ENCODE assay signal across 8 cellular contexts in genomic region chrX:47523713-47524166, GRCh38. TPM values are rescaled to one million over a fixed set of nuclear protein-coding genes. Genes with fewer than 3 reads are reported as not detected.
A peak's percentile ranks its signal among the peaks of the same experiment; 100 is the strongest.
DNase-seq lines count a peak whose midpoint lies in the region; ATAC-seq and TF ChIP-seq lines count a peak whose summit lies in the region.

No MANE protein-coding gene starts in this region.

- no peaks in the 10 kb centered on the region for H3K27me3 Mint-ChIP-seq in activated naive CD4-positive, alpha-beta T cell treated with anti-CD3 and anti-CD28 coated beads for 36 hours (ENCODE audit: low read depth)
- peaks cover 2% of the 10 kb centered on the region for H3K27me3 Mint-ChIP-seq in activated naive CD8-positive, alpha-beta T cell treated with anti-CD3 and anti-CD28 coated beads, Interleukin-2, amount 50 U/mL, for 24 hours

- ATAC-seq in activated naive CD8-positive, alpha-beta T cell treated with anti-CD3 and anti-CD28 coated beads, Interleukin-2, amount 50 U/mL, for 24 hours = no peak
- ATAC-seq in left lobe of liver (peak; percentile 8), HG03159 (IDR thresholded peaks at IDR 0.05; ENCODE audit: unreplicated experiment) (no peak)

- H3K27ac Mint-ChIP-seq in activated naive CD4-positive, alpha-beta T cell treated with anti-CD3 and anti-CD28 coated beads for 36 hours = no peak overlapping the region
- H3K27ac Mint-ChIP-seq in activated naive CD8-positive, alpha-beta T cell treated with anti-CD3 and anti-CD28 coated beads, Interleukin-2, amount 50 U/mL, for 24 hours = no peak overlapping the region

- peak overlapping the region; percentile 51 to 62 for H3K4me3 ChIP-seq in tibial artery

- H3K4me1 Mint-ChIP-seq in activated naive CD4-positive, alpha-beta T cell treated with anti-CD3 and anti-CD28 coated beads for 36 hours (ENCODE audit: low read depth) = no peaks in the 10 kb centered on the region
- H3K4me1 Mint-ChIP-seq in activated naive CD8-positive, alpha-beta T cell treated with anti-CD3 and anti-CD28 coated beads, Interleukin-2, amount 50 U/mL, for 24 hours = no peaks in the 10 kb centered on the region

- H3K27ac ChIP-seq in tibial artery = peak overlapping the region in 1 of 2 donors; percentile 42

- no peaks in the 10 kb centered on the region for H3K9me3 Mint-ChIP-seq in activated naive CD4-positive, alpha-beta T cell treated with anti-CD3 and anti-CD28 coated beads for 36 hours
- no peaks in the 10 kb centered on the region for H3K9me3 Mint-ChIP-seq in activated naive CD8-positive, alpha-beta T cell treated with anti-CD3 and anti-CD28 coated beads, Interleukin-2, amount 50 U/mL, for 24 hours

- CTCF ChIA-PET in activated naive CD4-positive, alpha-beta T cell treated with anti-CD3 and anti-CD28 coated beads for 36 hours (lab: Charles Lee) = interaction anchor here (0.6 to 1.5 kb wide), 10 partner anchors 9 to 142 kb away, joined by 3 to 8 read pairs (median 4); no protein-coding TSS in a partner anchor

- no peaks in the 10 kb centered on the region for H3K36me3 Mint-ChIP-seq in activated naive CD4-positive, alpha-beta T cell treated with anti-CD3 and anti-CD28 coated beads for 36 hours (ENCODE audit: low read depth)
- no peaks in the 10 kb centered on the region for H3K36me3 Mint-ChIP-seq in activated naive CD8-positive, alpha-beta T cell treated with anti-CD3 and anti-CD28 coated beads, Interleukin-2, amount 50 U/mL, for 24 hours (ENCODE audit: low read depth)

- intact Hi-C loops in activated naive CD4-positive, alpha-beta T cell treated with anti-CD3 and anti-CD28 coated beads for 36 hours (cut with micrococcal nuclease) = loop anchor here (1.0 to 5.0 kb wide), 4 partner anchors 27 to 330 kb away; partner anchors contain the start of gene UBA1
- intact Hi-C loops in tibial artery (cut with DNase I; ENCODE audit: low total_unique reads) = loop anchor here (2.0 to 10.0 kb wide), 2 partner anchors 139 to 333 kb away; no protein-coding TSS in a partner anchor

- H3K9me3 ChIP-seq in tibial artery = peaks cover 0 to 13% (median 12%) of the 10 kb centered on the region in 3 donors

- no peak for DNase-seq in activated naive CD4-positive, alpha-beta T cell treated with anti-CD3 and anti-CD28 coated beads for 36 hours
- no peak for DNase-seq in activated naive CD4-positive, alpha-beta T cell (lab: John Stamatoyannopoulos, UW)
- DNase-seq in activated naive CD8-positive, alpha-beta T cell treated with anti-CD3 and anti-CD28 coated beads, Interleukin-2, amount 50 U/mL, for 24 hours = no peak
- no peak for DNase-seq in left lobe of liver (ENCODE audit: low spot score)
- peak in 1 of 2 donors; percentile 48 for DNase-seq in tibial artery
- no peak for DNase-seq in NCI-H1930 (lab: John Stamatoyannopoulos, UW)
- no peak for DNase-seq in iPS-NIHi7 (ENCODE audit: extremely low spot score)

- TF ChIP-seq CTCF in tibial artery (IDR thresholded peaks at IDR 0.05) = no peak

- H3K4me1 ChIP-seq in tibial artery = peaks cover 0 to 4% (median 0%) of the 10 kb centered on the region in 4 donors

- peak overlapping the region; percentile 62 for H3K4me3 Mint-ChIP-seq in activated naive CD4-positive, alpha-beta T cell treated with anti-CD3 and anti-CD28 coated beads for 36 hours
- H3K4me3 Mint-ChIP-seq in activated naive CD8-positive, alpha-beta T cell treated with anti-CD3 and anti-CD28 coated beads, Interleukin-2, amount 50 U/mL, for 24 hours = peak overlapping the region; percentile 61

- H3K27me3 ChIP-seq in tibial artery = no peaks in the 10 kb centered on the region

- H3K36me3 ChIP-seq in tibial artery = no peaks in the 10 kb centered on the region

RNA-seq across cellular contexts. Expression of gene ARAF, which starts 37.3 kb away (rescaled TPM):
- 10 to 100 TPM; 65.9 to 71.5 TPM for total RNA-seq in activated naive CD4-positive, alpha-beta T cell treated with anti-CD3 and anti-CD28 coated beads for 36 hours
- total RNA-seq in left lobe of liver = 66.9 TPM

RNA-seq across cellular contexts. Expression of gene ZNF41, which starts 40.7 kb away (rescaled TPM):
- 1 to 10 TPM; 4.6 to 6.4 TPM for total RNA-seq in activated naive CD4-positive, alpha-beta T cell treated with anti-CD3 and anti-CD28 coated beads for 36 hours
- 3.3 TPM for total RNA-seq in left lobe of liver

RNA-seq across cellular contexts. Expression of gene TIMP1, which starts 58.5 kb away (rescaled TPM):
- total RNA-seq in activated naive CD4-positive, alpha-beta T cell treated with anti-CD3 and anti-CD28 coated beads for 36 hours = 1 to 10 TPM; 6.7 to 9.4 TPM
- 102 TPM for total RNA-seq in left lobe of liver
